25 cellular contexts compared by ENCODE assay signal in the genomic region with DNA sequence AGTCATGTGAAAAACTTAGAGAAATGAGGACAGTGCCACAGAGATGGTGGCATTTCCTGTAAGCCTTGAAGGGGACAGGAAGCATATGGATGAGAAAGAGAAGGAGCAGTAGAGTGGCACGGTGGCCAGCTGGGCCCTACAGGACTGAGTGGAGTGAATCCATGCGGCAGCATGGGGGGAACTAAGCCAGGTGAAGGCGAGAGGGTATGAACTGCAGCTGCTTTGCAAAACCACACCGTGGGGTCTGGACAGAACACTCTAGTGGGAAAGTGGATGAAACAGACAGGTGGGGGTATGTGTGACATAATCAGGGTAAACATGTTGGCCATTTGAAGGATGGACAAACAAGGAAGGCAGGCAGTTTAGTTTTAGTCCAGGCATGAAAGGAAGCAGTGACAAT. TPM values are rescaled to one million over a fixed set of nuclear protein-coding genes. Genes with fewer than 3 reads are reported as not detected.
DNase-seq lines count a peak whose midpoint lies in the region; ATAC-seq, FAIRE-seq and TF ChIP-seq lines count a peak whose summit lies in the region.
"Had no signal": no experiment of that assay in that cellular context is flagged by ENCODE, and none has a peak within 500 bp of the region (broad histone marks: within the 10 kb centered on the region; RNA-seq: fewer than 3 reads in every experiment).

No MANE protein-coding gene starts in this region.

- H3K4me3 ChIP-seq in H1 (ENCODE audit: extremely low read depth in 1 of 4, insufficient read depth in 2 of 4, low read depth in 3 of 4, low read length in 4 of 4) = no peak overlapping the region
- H3K4me3 ChIP-seq: left ventricle myocardium inferior, upper lobe of left lung had no signal

- no peak overlapping the region for H2BK120ac ChIP-seq in H1 (replicated peaks; ENCODE audit: low read depth, low read length)

- H2BK5ac ChIP-seq in H1 (ENCODE audit: low read depth, low read length) = no peak overlapping the region

- no peak for ATAC-seq in stimulated activated naive CD8-positive, alpha-beta T cell treated with anti-CD3 and anti-CD28 coated beads, Interleukin-15, amount 100 ng/mL, for 72 hours
- no peak for ATAC-seq in HG02852 (IDR thresholded peaks at IDR 0.05; ENCODE audit: unreplicated experiment)
- ATAC-seq: Panc1 had no signal

- POLR2A ChIA-PET in H1 (lab: Charles Lee; ENCODE audit: partially characterized antibody) = no interaction called here

- no peak for TF ChIP-seq CTCF in H1 (IDR thresholded peaks at IDR 0.05; ENCODE audit: control extremely low read depth in 1 of 3, insufficient read depth in 1 of 3, low read depth in 1 of 3, low read length in 3 of 3)

- H3K27ac ChIP-seq in H1 (ENCODE audit: low read depth, low read length) = 0 out of 2 replicates have a peak overlapping the region, but pooled peaks have one; percentile 4
- H3K27ac ChIP-seq: left ventricle myocardium inferior, upper lobe of left lung, WERI-Rb-1 had no signal

- no peak overlapping the region for H3K4me3 Mint-ChIP-seq in stimulated activated naive CD8-positive, alpha-beta T cell treated with anti-CD3 and anti-CD28 coated beads, Interleukin-15, Interleukin-2, amounts not matched to agents 100 ng/mL and 50 ng/mL, for 24 hours
- no peak overlapping the region for H3K4me3 Mint-ChIP-seq in stimulated activated naive CD8-positive, alpha-beta T cell treated with anti-CD3 and anti-CD28 coated beads, Interleukin-15, amount 100 ng/mL, for 72 hours
- H3K4me3 Mint-ChIP-seq: CD4-positive, alpha-beta memory T cell; mesothelial cell of epicardium; nephron had no signal

- no peak overlapping the region for H2BK12ac ChIP-seq in H1 (ENCODE audit: low read depth, low read length)

- no peak overlapping the region for H4K8ac ChIP-seq in H1 (ENCODE audit: extremely low read depth, insufficient read depth, low read length)

- 0 out of 2 replicates have a peak, but pooled peaks cover 3% of the 10 kb centered on the region for H3K79me1 ChIP-seq in H1 (ENCODE audit: low read depth, low read length)

- WGBS in H1 (ENCODE audit: extremely low coverage in 1 of 2, insufficient coverage in 1 of 2, insufficient read length in 1 of 2, insufficient replicate concordance in 2 of 2, low coverage in 1 of 2, low lambda C conversion rate in 2 of 2, missing lambda C conversion rate in 1 of 2), 2 experiments = 85% methylated on average over 4 of the region's 4 CpGs; no CpG with 5 or more reads in 1 of the 2 experiments

- no peak overlapping the region for H3K18ac ChIP-seq in H1 (ENCODE audit: extremely low read depth, low read length)

- FAIRE-seq in H1 (lab: Jason Lieb, UNC) = no peak
- FAIRE-seq: islet of Langerhans, small intestine had no signal

- no peak for TF ChIP-seq RAD21 in H1 (IDR thresholded peaks at IDR 0.05 in 1 of 2, conservative IDR thresholded peaks at IDR 0.05 in 1 of 2; ENCODE audit: low read depth in 2 of 2, low read length in 2 of 2)

- no peaks in the 10 kb centered on the region for H3K9me3 ChIP-seq in H1 (ENCODE audit: insufficient read depth in 2 of 2, low read depth in 1 of 2, low read length in 1 of 2)
- H3K9me3 ChIP-seq: left ventricle myocardium inferior, upper lobe of left lung had no signal

- CTCF ChIA-PET in H1 (lab: Charles Lee; ENCODE audit: partially characterized antibody) = interaction anchor here (3.1 kb wide), 1 partner anchor 11 kb away, joined by 21 read pairs; no protein-coding TSS in a partner anchor

- H2AFZ ChIP-seq in H1 (ENCODE audit: low read length) = no peak overlapping the region

- no peaks in the 10 kb centered on the region for H4K20me1 ChIP-seq in H1 (replicated peaks in 1 of 2; ENCODE audit: control insufficient read depth in 1 of 2, insufficient read depth in 2 of 2, low read length in 2 of 2)

- H4K91ac ChIP-seq in H1 (replicated peaks; ENCODE audit: insufficient read length, low read length) = no peak overlapping the region

- TF ChIP-seq EP300 in H1 (IDR thresholded peaks at IDR 0.05; ENCODE audit: borderline replicate concordance in 1 of 2, low read depth in 2 of 2, low read length in 2 of 2) = no peak

- H3K36me3 ChIP-seq in H1 (ENCODE audit: control insufficient read depth in 2 of 4, insufficient read depth in 4 of 4, low read length in 3 of 4) = peaks cover 6 to 52% (median 24%) of the 10 kb centered on the region in 4 experiments
- H3K36me3 ChIP-seq: WERI-Rb-1 had no signal

- peaks cover 0 to 3% (median 3%) of the 10 kb centered on the region in 4 experiments; a peak in 3 of 7 replicates for H3K4me1 ChIP-seq in H1 (replicated peaks in 1 of 4; ENCODE audit: control insufficient read depth in 3 of 4, insufficient read depth in 4 of 4, low read length in 3 of 4)
- H3K4me1 ChIP-seq: left ventricle myocardium inferior, upper lobe of left lung had no signal

- no peak overlapping the region for H3K14ac ChIP-seq in H1 (ENCODE audit: insufficient read length)

- TF ChIP-seq POLR2A in H1 (IDR thresholded peaks at IDR 0.05; ENCODE audit: control extremely low read depth in 1 of 2, low read depth in 2 of 2, low read length in 2 of 2) = no peak

- no peaks in the 10 kb centered on the region for H3K9me3 Mint-ChIP-seq in stimulated activated naive CD8-positive, alpha-beta T cell treated with anti-CD3 and anti-CD28 coated beads, Interleukin-15, Interleukin-2, amounts not matched to agents 100 ng/mL and 50 ng/mL, for 24 hours
- H3K9me3 Mint-ChIP-seq in stimulated activated naive CD8-positive, alpha-beta T cell treated with anti-CD3 and anti-CD28 coated beads, Interleukin-15, amount 100 ng/mL, for 72 hours = no peaks in the 10 kb centered on the region
- H3K9me3 Mint-ChIP-seq: CD4-positive, alpha-beta memory T cell; mesothelial cell of epicardium; nephron had no signal

- no peaks in the 10 kb centered on the region for H3K79me2 ChIP-seq in H1 (ENCODE audit: control insufficient read depth in 1 of 2, insufficient read depth in 2 of 2, low read length in 2 of 2)

- no peak overlapping the region for H3K23ac ChIP-seq in H1 (ENCODE audit: insufficient read length)

- H3K23me2 ChIP-seq in H1 (ENCODE audit: low read depth, low read length) = no peaks in the 10 kb centered on the region

- no peak overlapping the region for H3K9ac ChIP-seq in H1 (replicated peaks in 1 of 4; ENCODE audit: extremely low read depth in 1 of 4, low read depth in 3 of 4, low read length in 3 of 4)

- no peak overlapping the region for H2BK20ac ChIP-seq in H1 (ENCODE audit: low read length)

- H3K4me1 Mint-ChIP-seq in stimulated activated naive CD8-positive, alpha-beta T cell treated with anti-CD3 and anti-CD28 coated beads, Interleukin-15, Interleukin-2, amounts not matched to agents 100 ng/mL and 50 ng/mL, for 24 hours (ENCODE audit: low read depth) = peaks cover 7% of the 10 kb centered on the region
- H3K4me1 Mint-ChIP-seq in stimulated activated naive CD8-positive, alpha-beta T cell treated with anti-CD3 and anti-CD28 coated beads, Interleukin-15, amount 100 ng/mL, for 72 hours = no peaks in the 10 kb centered on the region
- H3K4me1 Mint-ChIP-seq: mesothelial cell of epicardium had no signal

- H2BK15ac ChIP-seq in H1 (ENCODE audit: low read length) = no peak overlapping the region

- no peaks in the 10 kb centered on the region for H3K27me3 Mint-ChIP-seq in stimulated activated naive CD8-positive, alpha-beta T cell treated with anti-CD3 and anti-CD28 coated beads, Interleukin-15, Interleukin-2, amounts not matched to agents 100 ng/mL and 50 ng/mL, for 24 hours
- H3K27me3 Mint-ChIP-seq in stimulated activated naive CD8-positive, alpha-beta T cell treated with anti-CD3 and anti-CD28 coated beads, Interleukin-15, amount 100 ng/mL, for 72 hours = no peaks in the 10 kb centered on the region
- H3K27me3 Mint-ChIP-seq: CD4-positive, alpha-beta memory T cell had no signal

- H2AK5ac ChIP-seq in H1 (ENCODE audit: low read depth, low read length) = no peak overlapping the region

- peak overlapping the region; percentile 16 for H3K27ac Mint-ChIP-seq in stimulated activated naive CD8-positive, alpha-beta T cell treated with anti-CD3 and anti-CD28 coated beads, Interleukin-15, Interleukin-2, amounts not matched to agents 100 ng/mL and 50 ng/mL, for 24 hours
- peak overlapping the region in 1 of 2 donors; percentile 0 for H3K27ac Mint-ChIP-seq in stimulated activated naive CD8-positive, alpha-beta T cell treated with anti-CD3 and anti-CD28 coated beads, Interleukin-15, amount 100 ng/mL, for 72 hours
- H3K27ac Mint-ChIP-seq: mesothelial cell of epicardium, nephron had no signal

- H3K4me2 ChIP-seq in H1 (ENCODE audit: insufficient read depth in 1 of 2, low read depth in 2 of 2, low read length in 2 of 2) = no peak overlapping the region

- DNase-seq in stimulated activated naive CD8-positive, alpha-beta T cell treated with anti-CD3 and anti-CD28 coated beads, Interleukin-15, amount 100 ng/mL, for 72 hours = no peak
- DNase-seq in NCI-H524 treated with DMSO at 0.1 percent for 48 hours (lab: John Stamatoyannopoulos, UW) (peak; percentile 27), H1 (ENCODE audit: low read depth in 1 of 2, low spot score in 2 of 2) (no peak), mesenteric fat pad (ENCODE audit: low spot score) (no peak), NCI-H774 (lab: John Stamatoyannopoulos, UW) (no peak)
- DNase-seq: activated gamma-delta T cell treated with Interleukin-2 at 50 U/mL for 16 hours; CD4-positive, alpha-beta memory T cell; H7; IMR-90; left ventricle myocardium inferior; NCI-H1048; NCI-H1694 treated with DMSO at 0.1 percent for 48 hours; NCI-H2171 treated with DMSO at 0.1 percent for 48 hours; NCI-H526 treated with DMSO at 0.1 percent for 48 hours; small intestine; T1000; upper lobe of left lung; WERI-Rb-1 had no signal

- no peak overlapping the region for H3K4ac ChIP-seq in H1 (replicated peaks; ENCODE audit: insufficient read length, low read depth, low read length)

- no peaks in the 10 kb centered on the region for H3K27me3 ChIP-seq in H1 (replicated peaks in 1 of 4; ENCODE audit: control insufficient read depth in 3 of 4, extremely low read depth in 1 of 4, insufficient read depth in 3 of 4, low read length in 3 of 4)
- H3K27me3 ChIP-seq: upper lobe of left lung had no signal

- no peak overlapping the region for H3K56ac ChIP-seq in H1 (replicated peaks; ENCODE audit: insufficient read length, low read depth, low read length)

- H3K36me3 Mint-ChIP-seq in stimulated activated naive CD8-positive, alpha-beta T cell treated with anti-CD3 and anti-CD28 coated beads, Interleukin-15, Interleukin-2, amounts not matched to agents 100 ng/mL and 50 ng/mL, for 24 hours (ENCODE audit: low read depth) = peaks cover 69% of the 10 kb centered on the region

- no peak overlapping the region for H4K5ac ChIP-seq in H1 (ENCODE audit: insufficient read length, low read depth, low read length)

RNA-seq across cellular contexts. Expression of a gene that starts 10.4 kb away (rescaled TPM):
- 0.07 TPM in 1 of 2 replicates, not detected in the other for total RNA-seq in H1 (2021; fragmentation: NEBNext Ultra II Directional; extraction: Animal tissue kit (Norgen Biotek cat#: 25700))
- polyA plus RNA-seq in H1 (2011; rRNA removed) = 0.02 TPM in 1 of 2 replicates, not detected in the other
- 0.04 TPM for polyA plus RNA-seq in H1 (2011; cell fraction: cytosol; rRNA removed)
- not detected for polyA plus RNA-seq in H1 (2011; cell fraction: nucleus; rRNA removed)
- polyA plus RNA-seq in H1 (2012, experiment 1 of 2) = 0.07 to 0.18 TPM in 2 of 4 replicates, not detected in the others
- not detected for polyA plus RNA-seq in H1 (2012, experiment 2 of 2)
- 0.14 TPM for polyA plus RNA-seq in H1 (2013, experiment 1 of 2)
- 0.15 TPM for polyA plus RNA-seq in H1 (2013, experiment 2 of 2)
- not detected in 2 replicates for polyA minus RNA-seq in H1 (2011; rRNA and poly(A)+ RNA removed)
- polyA minus RNA-seq in H1 (2011; cell fraction: cytosol; rRNA and poly(A)+ RNA removed) = not detected
- polyA minus RNA-seq in H1 (2011; cell fraction: nucleus; rRNA and poly(A)+ RNA removed) = not detected
- not detected for total RNA-seq in mesenteric fat pad
- total RNA-seq: G401, H7, IMR-90, left ventricle myocardium inferior had no signal

RNA-seq across cellular contexts. Expression of a gene that starts 52.2 kb away (rescaled TPM):
- 22.5 and 23.3 TPM in 2 replicates for total RNA-seq in H1 (2021; fragmentation: NEBNext Ultra II Directional; extraction: Animal tissue kit (Norgen Biotek cat#: 25700))
- 8.1 and 13.3 TPM in 2 replicates for polyA plus RNA-seq in H1 (2011; rRNA removed)
- polyA plus RNA-seq in H1 (2011; cell fraction: cytosol; rRNA removed) = 13.8 TPM
- polyA plus RNA-seq in H1 (2011; cell fraction: nucleus; rRNA removed) = 25.0 TPM
- polyA plus RNA-seq in H1 (2012, experiment 1 of 2) = 12.0 to 18.4 TPM (median 14.4 TPM) in 4 replicates
- polyA plus RNA-seq in H1 (2012, experiment 2 of 2) = 22.0 TPM
- polyA plus RNA-seq in H1 (2013, experiment 1 of 2) = 20.1 TPM
- polyA plus RNA-seq in H1 (2013, experiment 2 of 2) = 20.8 TPM
- polyA minus RNA-seq in H1 (2011; rRNA and poly(A)+ RNA removed) = 4.1 and 6.3 TPM in 2 replicates
- polyA minus RNA-seq in H1 (2011; cell fraction: cytosol; rRNA and poly(A)+ RNA removed) = 13.0 TPM
- polyA minus RNA-seq in H1 (2011; cell fraction: nucleus; rRNA and poly(A)+ RNA removed) = 42.9 TPM
- total RNA-seq in mesenteric fat pad = 63.3 TPM
